ENCODE assay signal across 1 cellular context in the genomic region with DNA sequence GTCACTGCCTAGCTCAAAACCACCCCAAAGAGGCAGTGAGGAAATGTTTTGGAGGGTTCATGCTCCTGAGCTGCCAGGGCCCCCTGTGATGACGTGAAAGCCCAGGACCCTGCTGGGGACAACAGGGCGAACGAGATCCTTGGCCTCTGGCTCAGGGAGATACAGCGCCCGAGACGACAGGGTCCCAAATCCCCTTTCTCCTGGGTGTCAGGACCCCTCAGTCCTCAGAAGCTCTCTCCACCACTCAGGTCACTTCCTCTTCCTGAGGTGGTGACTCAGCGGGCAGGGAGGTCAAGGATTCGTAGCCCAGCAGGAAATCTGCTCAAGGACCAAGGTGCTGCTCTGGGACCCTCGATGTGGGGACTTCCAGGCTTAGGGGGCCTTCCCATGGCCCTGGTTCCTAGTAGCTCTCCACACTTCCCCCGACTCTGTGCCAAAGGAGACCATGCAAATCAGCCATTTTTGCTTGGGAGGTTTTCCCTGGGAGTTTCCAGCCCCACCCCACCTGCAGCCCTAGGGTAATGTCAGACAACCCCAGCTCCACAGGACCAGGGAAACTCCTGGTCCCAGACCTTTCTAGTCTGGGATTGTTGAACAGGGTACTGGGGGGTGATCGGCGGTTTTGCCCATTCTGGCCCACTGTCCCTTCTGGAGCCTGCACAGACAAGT.
TF ChIP-seq lines count a peak whose summit lies in the region.

No MANE protein-coding gene starts in this region.

TF ChIP-seq in GM12878, 131 proteins besides CTCF, POLR2A, EP300 and RAD21 (continued from another document):
- no peak for TF ChIP-seq BMI1 (IDR thresholded peaks at IDR 0.05; ENCODE audit: borderline replicate concordance)
- TF ChIP-seq, protein P1, sequence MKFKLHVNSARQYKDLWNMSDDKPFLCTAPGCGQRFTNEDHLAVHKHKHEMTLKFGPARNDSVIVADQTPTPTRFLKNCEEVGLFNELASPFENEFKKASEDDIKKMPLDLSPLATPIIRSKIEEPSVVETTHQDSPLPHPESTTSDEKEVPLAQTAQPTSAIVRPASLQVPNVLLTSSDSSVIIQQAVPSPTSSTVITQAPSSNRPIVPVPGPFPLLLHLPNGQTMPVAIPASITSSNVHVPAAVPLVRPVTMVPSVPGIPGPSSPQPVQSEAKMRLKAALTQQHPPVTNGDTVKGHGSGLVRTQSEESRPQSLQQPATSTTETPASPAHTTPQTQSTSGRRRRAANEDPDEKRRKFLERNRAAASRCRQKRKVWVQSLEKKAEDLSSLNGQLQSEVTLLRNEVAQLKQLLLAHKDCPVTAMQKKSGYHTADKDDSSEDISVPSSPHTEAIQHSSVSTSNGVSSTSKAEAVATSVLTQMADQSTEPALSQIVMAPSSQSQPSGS (IDR thresholded peaks at IDR 0.05; ENCODE audit: low read length): no peak
- TF ChIP-seq, protein P2, sequence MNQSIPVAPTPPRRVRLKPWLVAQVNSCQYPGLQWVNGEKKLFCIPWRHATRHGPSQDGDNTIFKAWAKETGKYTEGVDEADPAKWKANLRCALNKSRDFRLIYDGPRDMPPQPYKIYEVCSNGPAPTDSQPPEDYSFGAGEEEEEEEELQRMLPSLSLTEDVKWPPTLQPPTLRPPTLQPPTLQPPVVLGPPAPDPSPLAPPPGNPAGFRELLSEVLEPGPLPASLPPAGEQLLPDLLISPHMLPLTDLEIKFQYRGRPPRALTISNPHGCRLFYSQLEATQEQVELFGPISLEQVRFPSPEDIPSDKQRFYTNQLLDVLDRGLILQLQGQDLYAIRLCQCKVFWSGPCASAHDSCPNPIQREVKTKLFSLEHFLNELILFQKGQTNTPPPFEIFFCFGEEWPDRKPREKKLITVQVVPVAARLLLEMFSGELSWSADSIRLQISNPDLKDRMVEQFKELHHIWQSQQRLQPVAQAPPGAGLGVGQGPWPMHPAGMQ (IDR thresholded peaks at IDR 0.05; ENCODE audit: borderline replicate concordance): no peak
- no peak for TF ChIP-seq PAX8 (IDR thresholded peaks at IDR 0.05)
- TF ChIP-seq CREB1 (IDR thresholded peaks at IDR 0.05; ENCODE audit: low read depth): no peak
- no peak for TF ChIP-seq SIN3A (IDR thresholded peaks at IDR 0.05; ENCODE audit: low read depth, low read length)
- no peak for TF ChIP-seq ZBED1 (IDR thresholded peaks at IDR 0.05; ENCODE audit: borderline replicate concordance)
- TF ChIP-seq BHLHE40 (IDR thresholded peaks at IDR 0.05; ENCODE audit: borderline replicate concordance in 1 of 2, low read depth in 2 of 2, low read length in 1 of 2): no peak
- TF ChIP-seq DPF2 (IDR thresholded peaks at IDR 0.05): 0 out of 2 replicates have a peak, but pooled peaks have one; percentile 19
- no peak for TF ChIP-seq CHD2 (IDR thresholded peaks at IDR 0.05; ENCODE audit: borderline replicate concordance, low read depth, low read length)
- no peak for TF ChIP-seq MEF2B (IDR thresholded peaks at IDR 0.05; ENCODE audit: partially characterized antibody, poor library complexity, severe bottlenecking)
- TF ChIP-seq ZNF384 (IDR thresholded peaks at IDR 0.05; ENCODE audit: borderline replicate concordance, low read depth, low read length): no peak
- TF ChIP-seq STAT1 (conservative IDR thresholded peaks at IDR 0.05): no peak
- TF ChIP-seq NFIC (IDR thresholded peaks at IDR 0.05; ENCODE audit: low read depth, low read length): no peak
- no peak for TF ChIP-seq MXI1 (IDR thresholded peaks at IDR 0.05; ENCODE audit: low read depth, low read length)
- no peak for TF ChIP-seq IRF4 (IDR thresholded peaks at IDR 0.05; ENCODE audit: low read depth, low read length)
- TF ChIP-seq, protein P3, sequence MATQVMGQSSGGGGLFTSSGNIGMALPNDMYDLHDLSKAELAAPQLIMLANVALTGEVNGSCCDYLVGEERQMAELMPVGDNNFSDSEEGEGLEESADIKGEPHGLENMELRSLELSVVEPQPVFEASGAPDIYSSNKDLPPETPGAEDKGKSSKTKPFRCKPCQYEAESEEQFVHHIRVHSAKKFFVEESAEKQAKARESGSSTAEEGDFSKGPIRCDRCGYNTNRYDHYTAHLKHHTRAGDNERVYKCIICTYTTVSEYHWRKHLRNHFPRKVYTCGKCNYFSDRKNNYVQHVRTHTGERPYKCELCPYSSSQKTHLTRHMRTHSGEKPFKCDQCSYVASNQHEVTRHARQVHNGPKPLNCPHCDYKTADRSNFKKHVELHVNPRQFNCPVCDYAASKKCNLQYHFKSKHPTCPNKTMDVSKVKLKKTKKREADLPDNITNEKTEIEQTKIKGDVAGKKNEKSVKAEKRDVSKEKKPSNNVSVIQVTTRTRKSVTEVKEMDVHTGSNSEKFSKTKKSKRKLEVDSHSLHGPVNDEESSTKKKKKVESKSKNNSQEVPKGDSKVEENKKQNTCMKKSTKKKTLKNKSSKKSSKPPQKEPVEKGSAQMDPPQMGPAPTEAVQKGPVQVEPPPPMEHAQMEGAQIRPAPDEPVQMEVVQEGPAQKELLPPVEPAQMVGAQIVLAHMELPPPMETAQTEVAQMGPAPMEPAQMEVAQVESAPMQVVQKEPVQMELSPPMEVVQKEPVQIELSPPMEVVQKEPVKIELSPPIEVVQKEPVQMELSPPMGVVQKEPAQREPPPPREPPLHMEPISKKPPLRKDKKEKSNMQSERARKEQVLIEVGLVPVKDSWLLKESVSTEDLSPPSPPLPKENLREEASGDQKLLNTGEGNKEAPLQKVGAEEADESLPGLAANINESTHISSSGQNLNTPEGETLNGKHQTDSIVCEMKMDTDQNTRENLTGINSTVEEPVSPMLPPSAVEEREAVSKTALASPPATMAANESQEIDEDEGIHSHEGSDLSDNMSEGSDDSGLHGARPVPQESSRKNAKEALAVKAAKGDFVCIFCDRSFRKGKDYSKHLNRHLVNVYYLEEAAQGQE (IDR thresholded peaks at IDR 0.05; ENCODE audit: low read depth, low read length): no peak
- no peak for TF ChIP-seq EGR1 (IDR thresholded peaks at IDR 0.05; ENCODE audit: borderline replicate concordance in 1 of 2, low read depth in 2 of 2, low read length in 2 of 2)
- TF ChIP-seq KDM1A (IDR thresholded peaks at IDR 0.05; ENCODE audit: borderline replicate concordance): no peak
- TF ChIP-seq SREBF1 (IDR thresholded peaks at IDR 0.05; ENCODE audit: low read length): no peak
- TF ChIP-seq ZNF24 (IDR thresholded peaks at IDR 0.05): no peak
- TF ChIP-seq PAX5 (IDR thresholded peaks at IDR 0.05; ENCODE audit: borderline replicate concordance, low read depth, low read length): no peak
- TF ChIP-seq STAT3 (IDR thresholded peaks at IDR 0.05; ENCODE audit: low read depth, low read length): no peak
